In genomic region chr7:45872116-45873034, GRCh38 we compare ENCODE assay signal across 10 cellular contexts. TPM values are rescaled to one million over a fixed set of nuclear protein-coding genes. Genes with fewer than 3 reads are reported as not detected.
DNase-seq lines count a peak whose midpoint lies in the region; ATAC-seq and TF ChIP-seq lines count a peak whose summit lies in the region.
"Had no signal": no experiment of that assay in that cellular context is flagged by ENCODE, and none has a peak within 500 bp of the region (broad histone marks: within the 10 kb centered on the region; RNA-seq: fewer than 3 reads in every experiment).

No MANE protein-coding gene starts in this region.

- H3K27me3 Mint-ChIP-seq in endodermal cell (ENCODE audit: insufficient read depth) (peaks cover 3% of the 10 kb centered on the region), osteocyte (ENCODE audit: unreplicated experiment) (no peaks in the 10 kb centered on the region)

- H3K36me3 ChIP-seq in endodermal cell (ENCODE audit: control insufficient read depth, insufficient read depth, low read length) = no peaks in the 10 kb centered on the region

- TF ChIP-seq CTCF in NB4 (IDR thresholded peaks at IDR 0.05; ENCODE audit: low read depth, low read length) = peak; percentile 71
- TF ChIP-seq CTCF in endodermal cell (conservative IDR thresholded peaks at IDR 0.05) = peak; percentile 89
- TF ChIP-seq CTCF in osteocyte (IDR thresholded peaks at IDR 0.05) = peak; percentile 56

- ATAC-seq in HG02870 (IDR thresholded peaks at IDR 0.05; ENCODE audit: unreplicated experiment) (no peak), left colon (no peak)
- ATAC-seq: activated naive CD8-positive, alpha-beta T cell treated with anti-CD3 and anti-CD28 coated beads, Interleukin-2, amount 50 U/mL, for 24 hours had no signal

- H3K9me3 Mint-ChIP-seq in endodermal cell (peaks cover 4% of the 10 kb centered on the region), osteocyte (ENCODE audit: unreplicated experiment) (peaks cover 5% of the 10 kb centered on the region)
- H3K9me3 Mint-ChIP-seq: T-helper 1 cell treated with Interleukin-12 subunit alpha and Interleukin-12 subunit beta and Interleukin-4 antibody, amounts not matched to agents 30 μg/mL and 1 μg/mL, for 36 hours had no signal

- no peak overlapping the region for H3K27ac Mint-ChIP-seq in endodermal cell
- no peak overlapping the region for H3K27ac Mint-ChIP-seq in osteocyte (ENCODE audit: unreplicated experiment)
- H3K27ac Mint-ChIP-seq: activated naive CD8-positive, alpha-beta T cell treated with anti-CD3 and anti-CD28 coated beads, Interleukin-2, amount 50 U/mL, for 24 hours; T-helper 1 cell treated with Interleukin-12 subunit alpha and Interleukin-12 subunit beta and Interleukin-4 antibody, amounts not matched to agents 30 μg/mL and 1 μg/mL, for 36 hours had no signal

- WGBS in endodermal cell (ENCODE audit: insufficient coverage in 1 of 2, insufficient read length in 1 of 2), 2 experiments = 73 to 76% methylated on average over 5 to 10 of the region's 10 CpGs

- H3K4me1 Mint-ChIP-seq in endodermal cell = no peaks in the 10 kb centered on the region
- peaks cover 18% of the 10 kb centered on the region for H3K4me1 Mint-ChIP-seq in osteocyte (ENCODE audit: unreplicated experiment)
- H3K4me1 Mint-ChIP-seq: activated naive CD8-positive, alpha-beta T cell treated with anti-CD3 and anti-CD28 coated beads, Interleukin-2, amount 50 U/mL, for 24 hours had no signal

- TF ChIP-seq POLR2A in NB4 (IDR thresholded peaks at IDR 0.05; ENCODE audit: extremely low read depth, insufficient read length) = no peak

- H3K27ac ChIP-seq in endodermal cell (ENCODE audit: low read depth, low read length) = no peak overlapping the region

- no peak overlapping the region for H3K4me3 Mint-ChIP-seq in endodermal cell
- H3K4me3 Mint-ChIP-seq in osteocyte (ENCODE audit: unreplicated experiment) = no peak overlapping the region
- H3K4me3 Mint-ChIP-seq: activated naive CD8-positive, alpha-beta T cell treated with anti-CD3 and anti-CD28 coated beads, Interleukin-2, amount 50 U/mL, for 24 hours; T-helper 1 cell treated with Interleukin-12 subunit alpha and Interleukin-12 subunit beta and Interleukin-4 antibody, amounts not matched to agents 30 μg/mL and 1 μg/mL, for 36 hours had no signal

- H3K36me3 Mint-ChIP-seq in endodermal cell (ENCODE audit: low read depth) = no peaks in the 10 kb centered on the region
- H3K36me3 Mint-ChIP-seq in osteocyte (ENCODE audit: unreplicated experiment) = no peaks in the 10 kb centered on the region

- no peak overlapping the region for H3K9ac ChIP-seq in endodermal cell (ENCODE audit: extremely low read depth, low read length, poor library complexity, severe bottlenecking)

- H3K4me3 ChIP-seq in NB4 (ENCODE audit: low read depth, low read length) = no peak overlapping the region
- no peak overlapping the region for H3K4me3 ChIP-seq in endodermal cell (ENCODE audit: low read length)

- intact Hi-C loops in left colon (cut with DNase I, micrococcal nuclease) = no loop called here

- H3K27me3 ChIP-seq in endodermal cell (ENCODE audit: control insufficient read depth, insufficient read depth, low read length, poor library complexity, severe bottlenecking) = no peaks in the 10 kb centered on the region

- no peaks in the 10 kb centered on the region for H3K4me1 ChIP-seq in endodermal cell (ENCODE audit: control insufficient read depth, insufficient read depth, low read length)

- H3K9me3 ChIP-seq in endodermal cell (ENCODE audit: control insufficient read depth, low read length) = no peaks in the 10 kb centered on the region

- DNase-seq in NCI-H146 (lab: John Stamatoyannopoulos, UW) (peak; percentile 24), NCI-H146 treated with DMSO at 0.1 percent for 48 hours (lab: John Stamatoyannopoulos, UW; ENCODE audit: unreplicated experiment) (no peak), NB4 (ENCODE audit: low read depth) (no peak), endodermal cell (peak; percentile 84), osteocyte (ENCODE audit: extremely low spot score, unreplicated experiment) (no peak), germinal center (ENCODE audit: low spot score) (no peak), left colon (no peak)
- DNase-seq: activated naive CD8-positive, alpha-beta T cell treated with anti-CD3 and anti-CD28 coated beads, Interleukin-2, amount 50 U/mL, for 24 hours had no signal

RNA-seq across cellular contexts. Expression of gene CCDC201, which starts 0.5 kb away (rescaled TPM):
- total RNA-seq in endodermal cell (not detected), osteocyte (not detected in 2 replicates), left colon (not detected)
- polyA plus RNA-seq in endodermal cell (2013, experiment 1 of 2) = not detected
- polyA plus RNA-seq in endodermal cell (2013, experiment 2 of 2) = not detected

RNA-seq across cellular contexts. Expression of gene IGFBP1, which starts 15.9 kb away (rescaled TPM):
- total RNA-seq in endodermal cell = not detected
- not detected for polyA plus RNA-seq in endodermal cell (2013, experiment 1 of 2)
- not detected for polyA plus RNA-seq in endodermal cell (2013, experiment 2 of 2)
- 1.9 and 2.4 TPM in 2 replicates for total RNA-seq in osteocyte
- not detected for total RNA-seq in left colon

RNA-seq across cellular contexts. Expression of gene IGFBP3, which starts 48.7 kb away (rescaled TPM):
- total RNA-seq in endodermal cell = 10 to 100 TPM in 1 of 2 donors, 1 to 10 TPM in 1; 7.4 to 20.3 TPM
- 19.3 TPM for polyA plus RNA-seq in endodermal cell (2013, experiment 1 of 2)
- 13.4 TPM for polyA plus RNA-seq in endodermal cell (2013, experiment 2 of 2)
- total RNA-seq in osteocyte = 294 and 321 TPM in 2 replicates
- total RNA-seq in left colon = 10 to 100 TPM; 30.9 to 38.0 TPM

Comparison
In these comparisons a context has a peak if more than half of its experiments do, and no peak if none do; other contexts are left out.
1. DNase-seq: peak in NCI-H146 (single experiment) and endodermal cell (single experiment); none in NCI-H146 treated with DMSO at 0.1 percent for 48 hours (single experiment), NB4 (single experiment), osteocyte (single experiment), germinal center (single experiment) and left colon (0 of 2).
2. Peak in every context shown above with its lines, with median percentiles within 50 percentile points of each other: CTCF ChIP-seq.